7 cellular contexts compared by ENCODE assay signal in the genomic region with DNA sequence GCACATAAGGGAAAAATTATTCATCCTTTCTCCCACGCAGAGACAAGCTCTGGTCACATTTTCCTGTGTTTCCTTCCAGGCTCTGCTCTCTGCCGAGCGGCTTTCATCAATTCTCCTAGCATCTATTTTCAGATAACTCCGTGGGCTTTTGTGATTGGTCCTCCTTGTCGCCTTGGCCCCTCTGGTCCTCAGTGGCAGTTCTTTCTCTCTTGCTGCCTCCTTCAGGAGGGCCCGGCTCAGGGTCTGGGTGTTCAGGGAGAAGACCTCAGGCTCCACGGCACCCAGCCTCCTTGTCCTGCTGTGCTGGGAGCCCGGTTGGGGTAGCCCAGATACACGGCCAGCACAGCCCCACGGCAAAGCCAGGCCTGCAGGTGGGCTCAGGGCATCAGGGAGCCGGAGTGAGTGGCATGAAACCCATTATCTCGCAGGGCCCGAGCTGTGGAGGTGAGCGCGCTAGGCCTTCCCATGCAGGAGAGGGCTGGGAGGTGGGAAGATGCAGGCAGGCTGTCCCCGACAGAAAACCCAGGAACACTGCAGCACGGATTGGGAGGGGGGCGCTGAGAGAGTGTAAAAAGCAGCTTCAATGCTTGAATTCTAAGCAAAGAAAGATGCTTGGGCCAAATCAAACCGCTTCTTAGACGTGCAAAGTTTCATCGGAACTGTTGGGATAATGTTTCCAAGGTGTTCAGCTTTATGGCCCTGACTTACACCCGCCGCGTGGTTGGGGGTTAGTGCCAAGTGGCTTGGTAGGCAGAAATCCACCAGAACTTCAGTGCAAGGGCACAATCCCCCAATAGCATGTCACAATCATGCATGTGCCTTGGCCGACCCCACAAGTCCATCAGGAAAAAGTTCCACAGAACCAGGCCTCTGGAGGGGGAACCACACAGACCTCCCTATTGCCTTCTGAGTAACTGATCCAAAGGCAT.
DNase-seq lines count a peak whose midpoint lies in the region; ATAC-seq and TF ChIP-seq lines count a peak whose summit lies in the region.

No MANE protein-coding gene starts in this region.

- DNase-seq in Karpas-422 (no peak), left cardiac atrium (peak; percentile 38), mesendoderm (no peak), HK-2 (ENCODE audit: unreplicated experiment) (no peak), GM20000 (ENCODE audit: low spot score) (no peak)
- no peak for DNase-seq in activated T-cell treated with anti-CD3 and anti-CD28 coated beads, Interleukin-2, amount 50 U/mL, for 72 hours
- DNase-seq in stimulated activated naive CD8-positive, alpha-beta T cell treated with anti-CD3 and anti-CD28 coated beads, Interleukin-15, amount 100 ng/mL, for 72 hours, result no peak

- no peaks in the 10 kb centered on the region for H4K20me1 ChIP-seq in Karpas-422 (ENCODE audit: insufficient read depth, low read depth, low read length)

- H3K4me1 Mint-ChIP-seq in activated T-cell treated with anti-CD3 and anti-CD28 coated beads, Interleukin-2, amount 50 U/mL, for 72 hours (ENCODE audit: low read depth), result peaks cover 40% of the 10 kb centered on the region
- peaks cover 55% of the 10 kb centered on the region for H3K4me1 Mint-ChIP-seq in stimulated activated naive CD8-positive, alpha-beta T cell treated with anti-CD3 and anti-CD28 coated beads, Interleukin-15, amount 100 ng/mL, for 72 hours

- H3K4me1 ChIP-seq in Karpas-422 (ENCODE audit: low read length) (peaks cover 50% of the 10 kb centered on the region), mesendoderm (ENCODE audit: control insufficient read depth, low read depth, low read length) (no peaks in the 10 kb centered on the region)

- no peaks in the 10 kb centered on the region for H3K79me1 ChIP-seq in mesendoderm (ENCODE audit: low read length)

- H3K23ac ChIP-seq in mesendoderm (ENCODE audit: low read length), result no peak overlapping the region

- WGBS in mesendoderm (ENCODE audit: extremely low coverage, insufficient coverage, low lambda C conversion rate), result no CpG with 5 or more reads among the region's 25 CpGs

- H3K27me3 ChIP-seq in Karpas-422 (ENCODE audit: low read length), result no peaks in the 10 kb centered on the region
- peaks cover 17% of the 10 kb centered on the region for H3K27me3 ChIP-seq in mesendoderm (ENCODE audit: insufficient read depth, low read length, poor library complexity)

- no peak overlapping the region for H2AK5ac ChIP-seq in mesendoderm (ENCODE audit: low read length)

- H3K9me3 ChIP-seq in Karpas-422 (ENCODE audit: low read length), result no peaks in the 10 kb centered on the region

- H3K27ac ChIP-seq in Karpas-422 (ENCODE audit: low read length) (peak overlapping the region; percentile 97), mesendoderm (ENCODE audit: low read depth, low read length) (no peak overlapping the region)

- no peak for ATAC-seq in activated T-cell treated with anti-CD3 and anti-CD28 coated beads, Interleukin-2, amount 50 U/mL, for 72 hours (replicated peaks in 1 of 2)
- ATAC-seq in left cardiac atrium, result no peak
- ATAC-seq in stimulated activated naive CD8-positive, alpha-beta T cell treated with anti-CD3 and anti-CD28 coated beads, Interleukin-15, amount 100 ng/mL, for 72 hours, result no peak

- H3K9ac ChIP-seq in Karpas-422 (ENCODE audit: low read length) (peak overlapping the region; percentile 68), mesendoderm (ENCODE audit: low read length) (no peak overlapping the region)

- no peak overlapping the region for H3K18ac ChIP-seq in mesendoderm (ENCODE audit: low read length)

- no peak overlapping the region for H2BK5ac ChIP-seq in mesendoderm (ENCODE audit: low read length)

- no peak overlapping the region for H3K56ac ChIP-seq in mesendoderm (ENCODE audit: low read length)

- H3K4me3 ChIP-seq in Karpas-422 (ENCODE audit: low read length) (peak overlapping the region; percentile 37), mesendoderm (ENCODE audit: low read length) (no peak overlapping the region)

- intact Hi-C loops in left cardiac atrium (cut with DNase I), result no loop called here

- H4K8ac ChIP-seq in mesendoderm (ENCODE audit: low read depth, low read length), result no peak overlapping the region

- TF ChIP-seq CTCF in GM20000 (IDR thresholded peaks at IDR 0.05; ENCODE audit: extremely low read depth, missing control alignments), result no peak

- no peaks in the 10 kb centered on the region for H3K9me2 ChIP-seq in Karpas-422 (replicated peaks; ENCODE audit: insufficient read depth, low read length)

- peaks cover 0 to 2% of the 10 kb centered on the region in 2 donors for H3K36me3 Mint-ChIP-seq in activated T-cell treated with anti-CD3 and anti-CD28 coated beads, Interleukin-2, amount 50 U/mL, for 72 hours (ENCODE audit: insufficient read depth in 2 of 2)

- H3K36me3 ChIP-seq in Karpas-422 (ENCODE audit: insufficient read depth, low read length), result no peaks in the 10 kb centered on the region
- H3K36me3 ChIP-seq in mesendoderm (ENCODE audit: control insufficient read depth, insufficient read depth, low read length), result no peaks in the 10 kb centered on the region

- H3K4me3 Mint-ChIP-seq in activated T-cell treated with anti-CD3 and anti-CD28 coated beads, Interleukin-2, amount 50 U/mL, for 72 hours, result peak overlapping the region; percentile 69 to 85
- peak overlapping the region; percentile 35 to 63 for H3K4me3 Mint-ChIP-seq in stimulated activated naive CD8-positive, alpha-beta T cell treated with anti-CD3 and anti-CD28 coated beads, Interleukin-15, amount 100 ng/mL, for 72 hours

- H3K27me3 Mint-ChIP-seq in activated T-cell treated with anti-CD3 and anti-CD28 coated beads, Interleukin-2, amount 50 U/mL, for 72 hours (ENCODE audit: low read depth), result no peaks in the 10 kb centered on the region
- no peaks in the 10 kb centered on the region for H3K27me3 Mint-ChIP-seq in stimulated activated naive CD8-positive, alpha-beta T cell treated with anti-CD3 and anti-CD28 coated beads, Interleukin-15, amount 100 ng/mL, for 72 hours

- H3K4ac ChIP-seq in mesendoderm (ENCODE audit: low read depth, low read length), result no peak overlapping the region

- H2BK15ac ChIP-seq in mesendoderm (replicated peaks; ENCODE audit: low read depth), result no peak overlapping the region

- H3K27ac Mint-ChIP-seq in activated T-cell treated with anti-CD3 and anti-CD28 coated beads, Interleukin-2, amount 50 U/mL, for 72 hours, result peak overlapping the region; percentile 79
- H3K27ac Mint-ChIP-seq in stimulated activated naive CD8-positive, alpha-beta T cell treated with anti-CD3 and anti-CD28 coated beads, Interleukin-15, amount 100 ng/mL, for 72 hours, result peak overlapping the region; percentile 61 to 74

- H3K4me2 ChIP-seq in Karpas-422 (ENCODE audit: low read depth, low read length, poor library complexity, severe bottlenecking), result peak overlapping the region; percentile 65
- H3K4me2 ChIP-seq in mesendoderm (ENCODE audit: low read length), result no peak overlapping the region

- no peak overlapping the region for H2AFZ ChIP-seq in Karpas-422 (ENCODE audit: low read length)

- H3K9me3 Mint-ChIP-seq in activated T-cell treated with anti-CD3 and anti-CD28 coated beads, Interleukin-2, amount 50 U/mL, for 72 hours, result no peaks in the 10 kb centered on the region
- H3K9me3 Mint-ChIP-seq in stimulated activated naive CD8-positive, alpha-beta T cell treated with anti-CD3 and anti-CD28 coated beads, Interleukin-15, amount 100 ng/mL, for 72 hours, result no peaks in the 10 kb centered on the region

- peaks cover 16% of the 10 kb centered on the region for H3K79me2 ChIP-seq in Karpas-422 (ENCODE audit: low read length)
- H3K79me2 ChIP-seq in mesendoderm (ENCODE audit: control insufficient read depth, insufficient read depth, low read length), result no peaks in the 10 kb centered on the region

- H4K5ac ChIP-seq in mesendoderm (ENCODE audit: low read length), result no peak overlapping the region

- H2BK120ac ChIP-seq in mesendoderm (ENCODE audit: low read depth, low read length), result no peak overlapping the region
